In the genomic region with DNA sequence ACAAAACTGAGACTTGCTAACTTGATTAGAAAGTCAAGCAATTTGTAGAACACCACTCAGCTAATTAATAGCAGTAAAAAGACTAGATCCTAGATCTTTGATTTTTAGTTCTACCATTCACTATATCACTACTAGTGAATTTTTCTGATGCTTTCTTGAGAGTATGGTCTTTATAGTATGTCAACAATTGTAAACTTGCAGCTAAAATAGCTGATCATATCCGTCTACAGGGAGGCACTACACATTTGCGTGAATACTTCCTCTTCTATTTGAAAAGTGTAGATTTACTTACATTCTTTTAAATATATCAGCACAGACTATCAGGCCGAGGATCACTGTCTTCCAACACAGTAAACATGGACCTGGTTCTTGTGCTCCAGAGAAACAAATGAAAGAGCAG, we compare ENCODE assay signal across 1 cellular context.
TF ChIP-seq lines count a peak whose summit lies in the region.

No MANE protein-coding gene starts in this region.

TF ChIP-seq in K562, 482 proteins besides CTCF, POLR2A, EP300 and RAD21 (continued from another document):
- TF ChIP-seq, protein P1, sequence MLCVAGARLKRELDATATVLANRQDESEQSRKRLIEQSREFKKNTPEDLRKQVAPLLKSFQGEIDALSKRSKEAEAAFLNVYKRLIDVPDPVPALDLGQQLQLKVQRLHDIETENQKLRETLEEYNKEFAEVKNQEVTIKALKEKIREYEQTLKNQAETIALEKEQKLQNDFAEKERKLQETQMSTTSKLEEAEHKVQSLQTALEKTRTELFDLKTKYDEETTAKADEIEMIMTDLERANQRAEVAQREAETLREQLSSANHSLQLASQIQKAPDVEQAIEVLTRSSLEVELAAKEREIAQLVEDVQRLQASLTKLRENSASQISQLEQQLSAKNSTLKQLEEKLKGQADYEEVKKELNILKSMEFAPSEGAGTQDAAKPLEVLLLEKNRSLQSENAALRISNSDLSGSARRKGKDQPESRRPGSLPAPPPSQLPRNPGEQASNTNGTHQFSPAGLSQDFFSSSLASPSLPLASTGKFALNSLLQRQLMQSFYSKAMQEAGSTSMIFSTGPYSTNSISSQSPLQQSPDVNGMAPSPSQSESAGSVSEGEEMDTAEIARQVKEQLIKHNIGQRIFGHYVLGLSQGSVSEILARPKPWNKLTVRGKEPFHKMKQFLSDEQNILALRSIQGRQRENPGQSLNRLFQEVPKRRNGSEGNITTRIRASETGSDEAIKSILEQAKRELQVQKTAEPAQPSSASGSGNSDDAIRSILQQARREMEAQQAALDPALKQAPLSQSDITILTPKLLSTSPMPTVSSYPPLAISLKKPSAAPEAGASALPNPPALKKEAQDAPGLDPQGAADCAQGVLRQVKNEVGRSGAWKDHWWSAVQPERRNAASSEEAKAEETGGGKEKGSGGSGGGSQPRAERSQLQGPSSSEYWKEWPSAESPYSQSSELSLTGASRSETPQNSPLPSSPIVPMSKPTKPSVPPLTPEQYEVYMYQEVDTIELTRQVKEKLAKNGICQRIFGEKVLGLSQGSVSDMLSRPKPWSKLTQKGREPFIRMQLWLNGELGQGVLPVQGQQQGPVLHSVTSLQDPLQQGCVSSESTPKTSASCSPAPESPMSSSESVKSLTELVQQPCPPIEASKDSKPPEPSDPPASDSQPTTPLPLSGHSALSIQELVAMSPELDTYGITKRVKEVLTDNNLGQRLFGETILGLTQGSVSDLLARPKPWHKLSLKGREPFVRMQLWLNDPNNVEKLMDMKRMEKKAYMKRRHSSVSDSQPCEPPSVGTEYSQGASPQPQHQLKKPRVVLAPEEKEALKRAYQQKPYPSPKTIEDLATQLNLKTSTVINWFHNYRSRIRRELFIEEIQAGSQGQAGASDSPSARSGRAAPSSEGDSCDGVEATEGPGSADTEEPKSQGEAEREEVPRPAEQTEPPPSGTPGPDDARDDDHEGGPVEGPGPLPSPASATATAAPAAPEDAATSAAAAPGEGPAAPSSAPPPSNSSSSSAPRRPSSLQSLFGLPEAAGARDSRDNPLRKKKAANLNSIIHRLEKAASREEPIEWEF (CRISPR knock-in tag; IDR thresholded peaks at IDR 0.05), result no peak
- TF ChIP-seq ZNF311 (CRISPR knock-in tag; IDR thresholded peaks at IDR 0.05), result no peak
- TF ChIP-seq FIP1L1 (IDR thresholded peaks at IDR 0.05; ENCODE audit: low read depth, low read length, poor library complexity, severe bottlenecking), result no peak
TF ChIP-seq in K562: peak in this region for 0.
